In the genomic region with DNA sequence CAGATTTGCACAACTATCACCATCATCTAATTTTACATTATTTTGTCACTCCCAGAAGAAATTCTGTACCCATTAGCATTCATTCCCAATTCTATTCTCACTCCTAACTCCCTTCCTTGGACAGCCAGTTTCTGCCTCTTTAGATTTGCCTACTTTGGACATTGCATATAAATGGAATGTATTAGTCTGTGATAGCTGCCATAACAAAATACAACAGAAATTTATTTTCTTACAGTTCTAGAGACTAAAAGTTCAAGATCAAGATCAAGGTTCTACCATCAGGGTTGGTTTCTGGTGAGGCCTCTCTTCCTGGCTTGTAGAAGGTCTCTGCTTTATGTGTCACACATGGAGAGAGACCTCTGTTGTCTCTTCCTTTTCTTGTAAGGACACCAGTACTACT, we compare ENCODE assay signal across 33 cellular contexts.
"Had no signal": no experiment of that assay in that cellular context is flagged by ENCODE, and none has a peak within 500 bp of the region (broad histone marks: within the 10 kb centered on the region; RNA-seq: fewer than 3 reads in every experiment).

No MANE protein-coding gene starts in this region.

- H3K4me3 ChIP-seq: adrenal gland, ascending aorta, body of pancreas, breast epithelium, cardiac muscle cell had no signal

- FAIRE-seq: astrocyte, bronchial epithelial cell had no signal

- H3K27me3 ChIP-seq: adrenal gland, ascending aorta, body of pancreas, brain microvascular endothelial cell, breast epithelium, cardiac muscle cell had no signal

- H3K27ac ChIP-seq: adrenal gland, ascending aorta, body of pancreas, brain microvascular endothelial cell, breast epithelium, cardiac muscle cell had no signal

- DNase-seq: activated effector memory CD4-positive, alpha-beta T cell treated with anti-CD3 and anti-CD28 coated beads, Interleukin-2, amount 50 U/mL, for 16 hours; activated effector memory CD4-positive, alpha-beta T cell treated with Interleukin-2 at 50 U/mL for 16 hours; activated gamma-delta T cell; activated gamma-delta T cell treated with Interleukin-2 at 50 U/mL for 16 hours; activated naive CD4-positive, alpha-beta T cell; activated naive CD4-positive, alpha-beta T cell treated with anti-CD3 and anti-CD28 coated beads for 36 hours; activated naive CD4-positive, alpha-beta T cell treated with anti-CD3 and anti-CD28 coated beads, Interleukin-2, amount 10 ng/mL, durations not matched to agents 7 days and 5 days; activated naive CD4-positive, alpha-beta T cell treated with anti-CD3 and anti-CD28 coated beads, Interleukin-2, amount 50 U/mL, for 16 hours; activated naive CD4-positive, alpha-beta T cell treated with Interleukin-2 at 50 U/mL for 16 hours; activated naive CD8-positive, alpha-beta T cell treated with anti-CD3 and anti-CD28 coated beads for 36 hours; activated naive CD8-positive, alpha-beta T cell treated with anti-CD3 and anti-CD28 coated beads, Interleukin-2, amount 10 ng/mL, durations not matched to agents 7 days and 5 days; activated naive CD8-positive, alpha-beta T cell treated with anti-CD3 and anti-CD28 coated beads, Interleukin-2, amount 50 U/mL, for 24 hours; activated T-cell treated with anti-CD3 and anti-CD28 coated beads, Interleukin-2, amount 50 U/mL, for 24 hours; activated T-cell treated with anti-CD3 and anti-CD28 coated beads, Interleukin-2, amount 50 U/mL, for 4 hours; activated T-cell treated with anti-CD3 and anti-CD28 coated beads, Interleukin-2, amount 50 U/mL, for 48 hours; activated T-cell treated with anti-CD3 and anti-CD28 coated beads, Interleukin-2, amount 50 U/mL, for 72 hours; adrenal gland; amniotic stem cell; amygdala; anterior cingulate cortex; aorta; body of pancreas; brain microvascular endothelial cell; caudate nucleus; central memory CD4-positive, alpha-beta T cell; cerebellar nuclear complex had no signal

- ATAC-seq: activated naive CD4-positive, alpha-beta T cell treated with anti-CD3 and anti-CD28 coated beads, Interleukin-2, amount 50 U/mL, for 72 hours; activated naive CD8-positive, alpha-beta T cell treated with anti-CD3 and anti-CD28 coated beads, Interleukin-2, amount 50 U/mL, for 24 hours; activated T-cell treated with anti-CD3 and anti-CD28 coated beads, Interleukin-2, amount 50 U/mL, for 4 hours; activated T-cell treated with anti-CD3 and anti-CD28 coated beads, Interleukin-2, amount 50 U/mL, for 72 hours; activated T-helper 17 cell treated with anti-CD3 and anti-CD28 coated beads, Interleukin-2, amount 50 U/mL, for 72 hours; body of pancreas had no signal

- H3K36me3 ChIP-seq: adrenal gland, brain microvascular endothelial cell, cardiac muscle cell had no signal

- H3K4me1 ChIP-seq: adrenal gland, ascending aorta, body of pancreas, breast epithelium had no signal

- H3K9me3 ChIP-seq: adrenal gland had no signal
